27 cellular contexts compared by ENCODE assay signal in genomic region chr12:25419595-25419994, GRCh38.
"Had no signal": no experiment of that assay in that cellular context is flagged by ENCODE, and none has a peak within 500 bp of the region (broad histone marks: within the 10 kb centered on the region; RNA-seq: fewer than 3 reads in every experiment).

No MANE protein-coding gene starts in this region.

- H3K4me1 ChIP-seq: neural progenitor cell, parathyroid adenoma, psoas muscle, right lobe of liver, sigmoid colon, spleen, upper lobe of left lung, vagina had no signal

- H3K9me3 ChIP-seq: ovary, psoas muscle, right lobe of liver, sigmoid colon, spleen, thoracic aorta, thyroid gland, tibial nerve, upper lobe of left lung, vagina had no signal

- H3K27me3 ChIP-seq: neural progenitor cell, ovary, right lobe of liver, sigmoid colon, spleen, thyroid gland, tibial nerve, upper lobe of left lung, vagina had no signal

- H3K36me3 ChIP-seq: neural progenitor cell, ovary, right lobe of liver, sigmoid colon, spleen, thoracic aorta, thyroid gland, tibial nerve, upper lobe of left lung, vagina had no signal

- H3K4me2 ChIP-seq: neural progenitor cell had no signal

- ATAC-seq: natural killer cell; psoas muscle; right cardiac atrium; right lobe of liver; stimulated activated memory B cell treated with anti-CD40 and anti-IgM and Interleukin-4, amounts not matched to agents 10 μg/mL and 1 μg/mL and 100 μg/mL, for 72 hours; stimulated activated naive CD8-positive, alpha-beta T cell treated with anti-CD3 and anti-CD28 coated beads, Interleukin-15, amount 100 ng/mL, for 72 hours; stimulated activated naive CD8-positive, alpha-beta T cell treated with anti-CD3 and anti-CD28 coated beads, Interleukin-15, Interleukin-2, amounts not matched to agents 100 U/mL and 50 U/mL, for 24 hours had no signal

- FAIRE-seq: small intestine, urothelium cell line had no signal

- H3K27ac ChIP-seq: neural progenitor cell, ovary, parathyroid adenoma, psoas muscle, right lobe of liver, sigmoid colon, spleen, thoracic aorta, thyroid gland, tibial nerve, upper lobe of left lung, vagina had no signal

- DNase-seq: natural killer cell; occipital lobe; ovary; posterior cingulate gyrus; psoas muscle; right cardiac atrium; right lobe of liver; sigmoid colon; small intestine; spleen; stimulated activated CD4-positive, alpha-beta T cell treated with anti-CD3 and anti-CD28 coated beads, Interleukin-12 subunit alpha, Interleukin-12 subunit beta, amount 100 ng/mL, for 4 hours; stimulated activated CD4-positive, alpha-beta T cell treated with anti-CD3 and anti-CD28 coated beads, Interleukin-1b, Interleukin-23, amount 100 ng/mL, for 48 hours; stimulated activated CD4-positive, alpha-beta T cell treated with anti-CD3 and anti-CD28 coated beads, Interleukin-4, amount 100 ng/mL, for 1 hour; stimulated activated CD4-positive, alpha-beta T cell treated with anti-CD3 and anti-CD28 coated beads, Interleukin-4, amount 100 ng/mL, for 4 hours; stimulated activated CD8-positive, alpha-beta memory T cell treated with anti-CD3 and anti-CD28 coated beads, Interleukin-4, amount 100 ng/mL, for 48 hours; stimulated activated naive CD4-positive, alpha-beta T cell; stimulated activated naive CD8-positive, alpha-beta T cell treated with anti-CD3 and anti-CD28 coated beads, Interleukin-15, amount 100 ng/mL, for 72 hours; stimulated activated naive CD8-positive, alpha-beta T cell treated with anti-CD3 and anti-CD28 coated beads, Interleukin-15, Interleukin-2, amounts not matched to agents 100 U/mL and 50 U/mL, for 24 hours; thyroid gland; upper lobe of left lung had no signal

- H3K79me2 ChIP-seq: parathyroid adenoma had no signal

- H3K4me3 ChIP-seq: neural progenitor cell, ovary, psoas muscle, right lobe of liver, sigmoid colon, spleen, thoracic aorta, thyroid gland, tibial nerve, upper lobe of left lung, vagina had no signal

- H2AFZ ChIP-seq: neural progenitor cell, parathyroid adenoma had no signal

- H3K9ac ChIP-seq: neural progenitor cell, parathyroid adenoma had no signal
